Comparison of ENCODE assay signal across 13 cellular contexts in genomic region chr3:58173029-58173669, GRCh38. TPM values are rescaled to one million over a fixed set of nuclear protein-coding genes. Genes with fewer than 3 reads are reported as not detected.
DNase-seq lines count a peak whose midpoint lies in the region; ATAC-seq and TF ChIP-seq lines count a peak whose summit lies in the region.
"Had no signal": no experiment of that assay in that cellular context is flagged by ENCODE, and none has a peak within 500 bp of the region (broad histone marks: within the 10 kb centered on the region; RNA-seq: fewer than 3 reads in every experiment).

No MANE protein-coding gene starts in this region.

- peaks cover 35% of the 10 kb centered on the region for H3K4me1 ChIP-seq in colonic mucosa
- peaks cover 37% of the 10 kb centered on the region for H3K4me1 ChIP-seq in mesodermal cell (ENCODE audit: control insufficient read depth, insufficient read depth, low read length, poor library complexity, severe bottlenecking)
- H3K4me1 ChIP-seq in uterus, result peaks cover 0 to 15% of the 10 kb centered on the region in 2 donors

- H3K36me3 ChIP-seq in colonic mucosa, result peaks cover 20% of the 10 kb centered on the region
- H3K36me3 ChIP-seq in mesodermal cell (ENCODE audit: control insufficient read depth, insufficient read depth, low read length), result peaks cover 43% of the 10 kb centered on the region
- no peaks in the 10 kb centered on the region for H3K36me3 ChIP-seq in uterus
- H3K36me3 ChIP-seq: gastrocnemius medialis had no signal

- peak; percentile 51 for DNase-seq in natural killer cell treated with Interleukin-12 subunit alpha and Interleukin-12 subunit beta and Interleukin-15 and Interleukin-18, amount 100 ng/mL, for 72 hours (ENCODE audit: low spot score)
- DNase-seq in natural killer cell (no peak), colonic mucosa (no peak), uterus (no peak)
- DNase-seq in stimulated activated naive B cell treated with anti-CD40 and anti-IgM and Interleukin-4, amounts not matched to agents 10 μg/mL and 1 μg/mL and 100 μg/mL, for 72 hours, result no peak
- DNase-seq in stimulated activated CD4-positive, alpha-beta T cell treated with anti-CD3 and anti-CD28 coated beads, Interleukin-15, amount 100 ng/mL, for 24 hours, result no peak
- DNase-seq: cerebellar nuclear complex, gastrocnemius medialis, HFFc6 had no signal

- H3K4me3 ChIP-seq in colonic mucosa, result no peak overlapping the region
- no peak overlapping the region for H3K4me3 ChIP-seq in mesodermal cell (ENCODE audit: extremely low read depth, insufficient read depth, low read length, poor library complexity, severe bottlenecking)
- no peak overlapping the region for H3K4me3 ChIP-seq in uterus
- H3K4me3 ChIP-seq: gastrocnemius medialis, SK-N-MC had no signal

- no peaks in the 10 kb centered on the region for H3K9me3 Mint-ChIP-seq in natural killer cell treated with Interleukin-12 subunit alpha and Interleukin-12 subunit beta and Interleukin-15 and Interleukin-18, amount 100 ng/mL, for 72 hours
- no peaks in the 10 kb centered on the region for H3K9me3 Mint-ChIP-seq in natural killer cell
- H3K9me3 Mint-ChIP-seq in stimulated activated naive B cell treated with anti-CD40 and anti-IgM and Interleukin-4, amounts not matched to agents 10 μg/mL and 1 μg/mL and 100 μg/mL, for 72 hours, result no peaks in the 10 kb centered on the region
- H3K9me3 Mint-ChIP-seq: activated CD8-positive, alpha-beta T cell treated with anti-CD3 and anti-CD28 coated beads for 36 hours; HFFc6 had no signal

- no peak overlapping the region for H3K4me3 Mint-ChIP-seq in natural killer cell treated with Interleukin-12 subunit alpha and Interleukin-12 subunit beta and Interleukin-15 and Interleukin-18, amount 100 ng/mL, for 72 hours
- no peak overlapping the region for H3K4me3 Mint-ChIP-seq in natural killer cell
- H3K4me3 Mint-ChIP-seq in stimulated activated naive B cell treated with anti-CD40 and anti-IgM and Interleukin-4, amounts not matched to agents 10 μg/mL and 1 μg/mL and 100 μg/mL, for 72 hours, result no peak overlapping the region
- H3K4me3 Mint-ChIP-seq: activated CD8-positive, alpha-beta T cell treated with anti-CD3 and anti-CD28 coated beads for 36 hours; HFFc6 had no signal

- no peak for TF ChIP-seq POLR2A in uterus (IDR thresholded peaks at IDR 0.05)

- intact Hi-C loops in natural killer cell (cut with micrococcal nuclease), result no loop called here
- intact Hi-C loops in colonic mucosa (cut with DNase I), result loop anchor here (5.0 to 10.0 kb wide), 2 partner anchors 166 to 208 kb away; partner anchors contain the start of gene FLNB
- intact Hi-C loops in uterus (cut with DNase I; ENCODE audit: low total_unique reads), result no loop called here

- H3K4me1 Mint-ChIP-seq in natural killer cell treated with Interleukin-12 subunit alpha and Interleukin-12 subunit beta and Interleukin-15 and Interleukin-18, amount 100 ng/mL, for 72 hours (ENCODE audit: low read depth in 2 of 2), result no peaks in the 10 kb centered on the region
- H3K4me1 Mint-ChIP-seq in natural killer cell, result peaks cover 0 to 6% of the 10 kb centered on the region in 2 donors
- H3K4me1 Mint-ChIP-seq in stimulated activated naive B cell treated with anti-CD40 and anti-IgM and Interleukin-4, amounts not matched to agents 10 μg/mL and 1 μg/mL and 100 μg/mL, for 72 hours, result peaks cover 4 to 23% of the 10 kb centered on the region in 2 donors

- peak overlapping the region in 1 of 2 donors; percentile 73 for H3K9ac ChIP-seq in colonic mucosa (ENCODE audit: low read depth in 2 of 2, low read length in 2 of 2)

- no peaks in the 10 kb centered on the region for H3K36me3 Mint-ChIP-seq in natural killer cell treated with Interleukin-12 subunit alpha and Interleukin-12 subunit beta and Interleukin-15 and Interleukin-18, amount 100 ng/mL, for 72 hours
- no peaks in the 10 kb centered on the region for H3K36me3 Mint-ChIP-seq in natural killer cell
- peaks cover 0 to 8% of the 10 kb centered on the region in 2 donors for H3K36me3 Mint-ChIP-seq in stimulated activated naive B cell treated with anti-CD40 and anti-IgM and Interleukin-4, amounts not matched to agents 10 μg/mL and 1 μg/mL and 100 μg/mL, for 72 hours

- peaks cover 0 to 3% of the 10 kb centered on the region in 2 donors for H3K27me3 Mint-ChIP-seq in natural killer cell treated with Interleukin-12 subunit alpha and Interleukin-12 subunit beta and Interleukin-15 and Interleukin-18, amount 100 ng/mL, for 72 hours
- H3K27me3 Mint-ChIP-seq in natural killer cell (ENCODE audit: low read depth in 2 of 2), result peaks cover 0 to 8% of the 10 kb centered on the region in 2 donors
- H3K27me3 Mint-ChIP-seq in stimulated activated naive B cell treated with anti-CD40 and anti-IgM and Interleukin-4, amounts not matched to agents 10 μg/mL and 1 μg/mL and 100 μg/mL, for 72 hours, result peaks cover 0 to 4% of the 10 kb centered on the region in 2 donors

- no peak for ATAC-seq in natural killer cell treated with Interleukin-12 subunit alpha and Interleukin-12 subunit beta and Interleukin-15 and Interleukin-18, amount 100 ng/mL, for 72 hours
- ATAC-seq in natural killer cell, result no peak
- no peak for ATAC-seq in HG03025 (IDR thresholded peaks at IDR 0.05; ENCODE audit: low FRiP score, unreplicated experiment)
- ATAC-seq in stimulated activated naive B cell treated with anti-CD40 and anti-IgM and Interleukin-4, amounts not matched to agents 10 μg/mL and 1 μg/mL and 100 μg/mL, for 72 hours (replicated peaks), result no peak
- ATAC-seq: gastrocnemius medialis had no signal

- H3K27me3 ChIP-seq in colonic mucosa (no peaks in the 10 kb centered on the region), uterus (no peaks in the 10 kb centered on the region)
- H3K27me3 ChIP-seq: gastrocnemius medialis had no signal

- H3K27ac Mint-ChIP-seq in natural killer cell treated with Interleukin-12 subunit alpha and Interleukin-12 subunit beta and Interleukin-15 and Interleukin-18, amount 100 ng/mL, for 72 hours, result no peak overlapping the region
- H3K27ac Mint-ChIP-seq in natural killer cell, result no peak overlapping the region
- no peak overlapping the region for H3K27ac Mint-ChIP-seq in stimulated activated naive B cell treated with anti-CD40 and anti-IgM and Interleukin-4, amounts not matched to agents 10 μg/mL and 1 μg/mL and 100 μg/mL, for 72 hours
- H3K27ac Mint-ChIP-seq: activated CD8-positive, alpha-beta T cell treated with anti-CD3 and anti-CD28 coated beads for 36 hours; HFFc6 had no signal

- WGBS in mesodermal cell (ENCODE audit: insufficient coverage in 2 of 2), 2 experiments, result 77 to 79% methylated on average over 6 to 11 of the region's 14 CpGs

- no peak for TF ChIP-seq CTCF in natural killer cell (IDR thresholded peaks at IDR 0.05)
- no peak for TF ChIP-seq CTCF in colonic mucosa (IDR thresholded peaks at IDR 0.05)
- TF ChIP-seq CTCF in uterus (IDR thresholded peaks at IDR 0.05), result no peak

- H3K9me3 ChIP-seq in colonic mucosa, result no peaks in the 10 kb centered on the region
- no peaks in the 10 kb centered on the region for H3K9me3 ChIP-seq in mesodermal cell (ENCODE audit: control insufficient read depth, low read length)
- no peaks in the 10 kb centered on the region for H3K9me3 ChIP-seq in uterus
- H3K9me3 ChIP-seq: gastrocnemius medialis had no signal

- H3K27ac ChIP-seq in colonic mucosa (peak overlapping the region; percentile 68), mesodermal cell (ENCODE audit: low read depth, low read length, severe bottlenecking) (peak overlapping the region; percentile 41), uterus (peak overlapping the region; percentile 25 to 77)
- H3K27ac ChIP-seq: gastrocnemius medialis, SK-N-MC had no signal

RNA-seq across cellular contexts. Expression of gene DNASE1L3, which starts 37.6 kb away (rescaled TPM):
- not detected for total RNA-seq in natural killer cell treated with Interleukin-12 subunit alpha and Interleukin-12 subunit beta and Interleukin-15 and Interleukin-18, amount 100 ng/mL, for 72 hours
- 1 to 10 TPM in 1 of 3 donors, not detected in 2; 1.3 TPM for total RNA-seq in natural killer cell
- 1 to 10 TPM; 2.2 to 6.2 TPM for total RNA-seq in colonic mucosa
- 0.66 TPM for polyA plus RNA-seq in mesodermal cell (2013, experiment 1 of 2)
- polyA plus RNA-seq in mesodermal cell (2013, experiment 2 of 2), result not detected
- 1 to 10 TPM in 3 of 4 donors, under 1 TPM in 1; 0.77 to 3.2 (median 2.4) TPM for total RNA-seq in uterus
- total RNA-seq: activated CD8-positive, alpha-beta T cell treated with anti-CD3 and anti-CD28 coated beads for 36 hours; HFFc6 had no signal
